Comparison of ENCODE assay signal across 19 cellular contexts in genomic region chr1:36872858-36873257, GRCh38.
"Had no signal": no experiment of that assay in that cellular context is flagged by ENCODE, and none has a peak within 500 bp of the region (broad histone marks: within the 10 kb centered on the region; RNA-seq: fewer than 3 reads in every experiment).

No MANE protein-coding gene starts in this region.

- DNase-seq: effector memory CD8-positive, alpha-beta T cell; esophagus squamous epithelium; foreskin fibroblast; kidney glomerular epithelial cell; mucosa of descending colon; small intestine; stimulated activated CD4-positive, alpha-beta T cell treated with anti-CD3 and anti-CD28 coated beads, Interleukin-12 subunit alpha, Interleukin-12 subunit beta, amount 100 ng/mL, for 4 hours; stimulated activated CD4-positive, alpha-beta T cell treated with anti-CD3 and anti-CD28 coated beads, Interleukin-2, amount 100 ng/mL, for 48 hours; stimulated activated CD8-positive, alpha-beta memory T cell treated with anti-CD3 and anti-CD28 coated beads, Interleukin-4, amount 100 ng/mL, for 48 hours; stimulated activated naive CD8-positive, alpha-beta T cell treated with anti-CD3 and anti-CD28 coated beads, Interleukin-15, Interleukin-2, amounts not matched to agents 100 U/mL and 50 U/mL, for 24 hours; upper lobe of right lung had no signal

- H3K4me1 Mint-ChIP-seq: central memory CD8-positive, alpha-beta T cell; stimulated activated effector memory CD8-positive, alpha-beta T cell treated with anti-CD3 and anti-CD28 coated beads, Interleukin-12 subunit alpha, Interleukin-12 subunit beta, amount 100 ng/mL, for 72 hours had no signal

- H3K4me3 ChIP-seq: esophagus squamous epithelium, gastroesophageal sphincter, hepatocyte, mucosa of descending colon, tibial artery, upper lobe of right lung, vagina had no signal

- H2AFZ ChIP-seq: hepatocyte had no signal

- H3K9me3 Mint-ChIP-seq: central memory CD8-positive, alpha-beta T cell; dendritic cell treated with granulocyte-macrophage colony-stimulating factor and Interleukin-4, amounts not matched to agents 40 ng/mL and 50 ng/mL, for 4 days; effector memory CD8-positive, alpha-beta T cell; nephron; stimulated activated effector memory CD8-positive, alpha-beta T cell treated with anti-CD3 and anti-CD28 coated beads, Interleukin-12 subunit alpha, Interleukin-12 subunit beta, amount 100 ng/mL, for 72 hours had no signal

- H3K36me3 Mint-ChIP-seq: stimulated activated effector memory CD8-positive, alpha-beta T cell treated with anti-CD3 and anti-CD28 coated beads, Interleukin-12 subunit alpha, Interleukin-12 subunit beta, amount 100 ng/mL, for 72 hours had no signal

- H3K27ac ChIP-seq: esophagus squamous epithelium, gastroesophageal sphincter, hepatocyte, tibial artery, upper lobe of right lung, vagina had no signal

- H3K79me2 ChIP-seq: hepatocyte had no signal

- H3K27me3 ChIP-seq: hepatocyte, upper lobe of right lung, vagina had no signal

- H3K4me1 ChIP-seq: esophagus squamous epithelium, gastroesophageal sphincter, upper lobe of right lung, vagina had no signal

- H3K4me2 ChIP-seq: hepatocyte had no signal

- H3K4me3 Mint-ChIP-seq: central memory CD8-positive, alpha-beta T cell; dendritic cell treated with granulocyte-macrophage colony-stimulating factor and Interleukin-4, amounts not matched to agents 40 ng/mL and 50 ng/mL, for 4 days; effector memory CD8-positive, alpha-beta T cell; nephron; stimulated activated effector memory CD8-positive, alpha-beta T cell treated with anti-CD3 and anti-CD28 coated beads, Interleukin-12 subunit alpha, Interleukin-12 subunit beta, amount 100 ng/mL, for 72 hours had no signal

- H3K36me3 ChIP-seq: esophagus squamous epithelium, gastroesophageal sphincter, tibial artery, upper lobe of right lung, vagina had no signal

- ATAC-seq: effector memory CD8-positive, alpha-beta T cell; gastroesophageal sphincter; mucosa of descending colon; stimulated activated effector memory CD8-positive, alpha-beta T cell treated with anti-CD3 and anti-CD28 coated beads, Interleukin-12 subunit alpha, Interleukin-12 subunit beta, amount 100 ng/mL, for 72 hours; stimulated activated naive CD8-positive, alpha-beta T cell treated with anti-CD3 and anti-CD28 coated beads, Interleukin-15, Interleukin-2, amounts not matched to agents 100 U/mL and 50 U/mL, for 24 hours; upper lobe of right lung had no signal

- H3K27ac Mint-ChIP-seq: dendritic cell treated with granulocyte-macrophage colony-stimulating factor and Interleukin-4, amounts not matched to agents 40 ng/mL and 50 ng/mL, for 4 days; effector memory CD8-positive, alpha-beta T cell; nephron; stimulated activated effector memory CD8-positive, alpha-beta T cell treated with anti-CD3 and anti-CD28 coated beads, Interleukin-12 subunit alpha, Interleukin-12 subunit beta, amount 100 ng/mL, for 72 hours had no signal

- H3K9me3 ChIP-seq: esophagus squamous epithelium, gastroesophageal sphincter, mucosa of descending colon, tibial artery, upper lobe of right lung, vagina had no signal
